In the genomic region with DNA sequence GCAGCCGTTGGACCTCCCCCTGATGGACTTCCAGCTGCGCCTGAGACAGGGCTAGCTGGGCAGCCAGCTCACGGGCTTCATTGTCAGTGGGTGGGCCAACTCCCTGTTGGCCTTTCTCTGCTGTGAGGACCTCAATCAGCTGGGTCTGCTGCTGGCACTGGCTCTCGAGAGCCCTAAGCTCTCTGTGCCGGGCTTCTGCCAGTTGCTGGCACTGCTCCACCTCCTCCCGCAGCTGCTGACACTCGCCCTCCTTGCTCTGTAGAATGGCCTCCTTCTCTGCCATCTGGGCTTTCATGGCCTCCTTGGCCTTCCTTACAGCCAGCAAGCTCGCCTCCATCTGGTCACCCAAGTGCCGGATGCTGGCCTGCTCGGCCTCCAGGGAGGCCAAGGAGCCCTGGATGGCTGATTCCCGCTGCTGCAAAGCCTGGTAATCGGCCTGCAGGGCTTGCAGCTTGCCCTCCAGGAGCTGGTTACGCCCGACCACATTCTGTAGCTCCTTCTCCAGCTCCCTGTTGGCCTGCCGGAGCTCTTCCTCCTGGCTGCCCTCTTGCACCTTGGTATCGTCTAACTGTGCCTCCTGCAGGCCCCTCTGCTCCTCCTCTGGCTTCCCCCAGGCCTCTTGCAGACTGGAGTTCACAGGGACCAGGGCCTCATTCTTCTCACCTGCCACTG, we compare ENCODE assay signal across 18 cellular contexts. TPM values are rescaled to one million over a fixed set of nuclear protein-coding genes. Genes with fewer than 3 reads are reported as not detected.
DNase-seq lines count a peak whose midpoint lies in the region; ATAC-seq, FAIRE-seq and TF ChIP-seq lines count a peak whose summit lies in the region.
"Had no signal": no experiment of that assay in that cellular context is flagged by ENCODE, and none has a peak within 500 bp of the region (broad histone marks: within the 10 kb centered on the region; RNA-seq: fewer than 3 reads in every experiment).

No MANE protein-coding gene starts in this region.

- H3K4me3 ChIP-seq in HepG2 (replicated peaks in 1 of 3; ENCODE audit: insufficient read depth in 1 of 3, low read depth in 2 of 3, low read length in 3 of 3) (no peak overlapping the region), right lobe of liver (no peak overlapping the region), muscle layer of colon (ENCODE audit: low read depth in 1 of 2, low read length in 2 of 2) (no peak overlapping the region)
- H3K4me3 ChIP-seq: GM12878, testis had no signal

- H3K4me2 ChIP-seq in HepG2 (ENCODE audit: low read depth, low read length): no peak overlapping the region

- H3K9ac ChIP-seq in HepG2 (ENCODE audit: insufficient read depth, low read depth, low read length): no peak overlapping the region
- H3K9ac ChIP-seq in muscle layer of colon (ENCODE audit: low read length): no peak overlapping the region

- intact Hi-C loops in HepG2 (cut with micrococcal nuclease; ENCODE audit: unreplicated experiment): no loop called here
- intact Hi-C loops in right lobe of liver (cut with DNase I): no loop called here

- FAIRE-seq in HepG2 (lab: Jason Lieb, UNC): no peak
- FAIRE-seq: colon, GM12878 had no signal

- peaks cover 21% of the 10 kb centered on the region for H3K36me3 Mint-ChIP-seq in type B pancreatic cell

- TSS peak; percentile 40 for BruUV-seq in HepG2 (replicated peaks; lab: Mats Ljungman, UMichigan)

- TF ChIP-seq RAD21 in HepG2 (CRISPR knock-in tag; IDR thresholded peaks at IDR 0.05): no peak

- H3K27ac ChIP-seq in HepG2 (ENCODE audit: extremely low read length, insufficient read depth, low read length) (no peak overlapping the region), right lobe of liver (no peak overlapping the region), muscle layer of colon (ENCODE audit: low read depth, low read length) (peak overlapping the region; percentile 10)
- H3K27ac ChIP-seq: testis had no signal

- H3K4me3 Mint-ChIP-seq in type B pancreatic cell: no peak overlapping the region
- H3K4me3 Mint-ChIP-seq: neural crest cell had no signal

- no peak for DNase-seq in HepG2 (ENCODE audit: low spot score)
- no peak for DNase-seq in right lobe of liver
- peak; percentile 27 for DNase-seq in cerebellar cortex (ENCODE audit: low spot score)
- no peak for DNase-seq in NCI-H526 (lab: John Stamatoyannopoulos, UW)
- no peak for DNase-seq in type B pancreatic cell (ENCODE audit: extremely low spot score, unreplicated experiment)
- DNase-seq in COLO668 (lab: John Stamatoyannopoulos, UW; ENCODE audit: unreplicated experiment): no peak
- DNase-seq: activated naive CD4-positive, alpha-beta T cell treated with Interleukin-2 at 50 U/mL for 16 hours; EL; NCI-H1694; NCI-H526 treated with DMSO at 0.1 percent for 48 hours; testis had no signal

- TF ChIP-seq CTCF in HepG2 (CRISPR knock-in tag; IDR thresholded peaks at IDR 0.05): no peak
- TF ChIP-seq CTCF in right lobe of liver (IDR thresholded peaks at IDR 0.05): no peak
- TF ChIP-seq CTCF in type B pancreatic cell (conservative IDR thresholded peaks at IDR 0.05): no peak

- H2AFZ ChIP-seq in HepG2 (ENCODE audit: low read length): no peak overlapping the region

- CTCF ChIA-PET in HepG2 (lab: Yijun Ruan, JAX; ENCODE audit: low intra/inter-chr PET ratio, low total read pairs): no interaction called here

- no peaks in the 10 kb centered on the region for H3K4me1 Mint-ChIP-seq in type B pancreatic cell (ENCODE audit: unreplicated experiment)
- H3K4me1 Mint-ChIP-seq: neural crest cell had no signal

- TF ChIP-seq POLR2A in HepG2 (IDR thresholded peaks at IDR 0.05; ENCODE audit: insufficient read depth in 1 of 2, low read depth in 2 of 2, low read length in 2 of 2) (no peak), right lobe of liver (IDR thresholded peaks at IDR 0.05) (no peak)

- in situ Hi-C loops in HepG2 (cut with HindIII; ENCODE audit: extremely low pct_ligation_motif_present, low pct_unique_long_range_greater_than_20kb): no loop called here

- POLR2A ChIA-PET in HepG2 (lab: Yijun Ruan, JAX): no interaction called here

- H3K9me3 ChIP-seq in HepG2 (ENCODE audit: low read length) (no peaks in the 10 kb centered on the region), right lobe of liver (no peaks in the 10 kb centered on the region), muscle layer of colon (ENCODE audit: low read length) (no peaks in the 10 kb centered on the region)
- H3K9me3 ChIP-seq: testis had no signal

- no peaks in the 10 kb centered on the region for H3K9me3 Mint-ChIP-seq in type B pancreatic cell
- H3K9me3 Mint-ChIP-seq: neural crest cell had no signal

- no peaks in the 10 kb centered on the region for H3K27me3 Mint-ChIP-seq in type B pancreatic cell

- H3K27me3 ChIP-seq in HepG2 (ENCODE audit: control insufficient read depth in 1 of 2, insufficient read depth in 2 of 2, low read length in 2 of 2) (no peaks in the 10 kb centered on the region), right lobe of liver (no peaks in the 10 kb centered on the region), muscle layer of colon (ENCODE audit: control insufficient read depth in 1 of 2, insufficient read depth in 2 of 2, low read length in 2 of 2) (no peaks in the 10 kb centered on the region)
- H3K27me3 ChIP-seq: testis had no signal

- ATAC-seq in HepG2: no peak
- ATAC-seq in right lobe of liver: no peak
- ATAC-seq in GM19324 (IDR thresholded peaks at IDR 0.05; ENCODE audit: low FRiP score, unreplicated experiment): no peak
- ATAC-seq: GM12878 had no signal

- H3K36me3 ChIP-seq in HepG2 (replicated peaks in 1 of 2; ENCODE audit: control insufficient read depth in 1 of 2, insufficient read depth in 2 of 2, low read length in 2 of 2) (peaks cover 36 to 70% of the 10 kb centered on the region in 2 experiments), right lobe of liver (peaks cover 5 to 78% (median 31%) of the 10 kb centered on the region in 4 donors), muscle layer of colon (ENCODE audit: insufficient read depth, low read length) (peaks cover 78% of the 10 kb centered on the region)

- H3K27ac Mint-ChIP-seq in type B pancreatic cell: no peak overlapping the region

- H3K4me1 ChIP-seq in HepG2 (ENCODE audit: insufficient read depth, low read length) (no peaks in the 10 kb centered on the region), right lobe of liver (no peaks in the 10 kb centered on the region), muscle layer of colon (ENCODE audit: insufficient read depth, low read length) (peaks cover 30% of the 10 kb centered on the region)
- H3K4me1 ChIP-seq: testis had no signal

- H4K20me1 ChIP-seq in HepG2 (ENCODE audit: insufficient read depth, low read length): no peaks in the 10 kb centered on the region; the same call in 1 of the 2 replicates

- 85% methylated on average over 8 of the region's 16 CpGs for WGBS in HepG2 (ENCODE audit: low lambda C conversion rate)
- 94% methylated on average over 3 of the region's 16 CpGs for WGBS in right lobe of liver (ENCODE audit: insufficient coverage, low coverage, low lambda C conversion rate, missing lambda C conversion rate)

- TF ChIP-seq EP300 in HepG2 (IDR thresholded peaks at IDR 0.05; ENCODE audit: low read depth in 2 of 2, low read length in 2 of 2) (no peak), HepG2 (CRISPR knock-in tag; IDR thresholded peaks at IDR 0.05; ENCODE audit: borderline replicate concordance) (no peak)

- no peaks in the 10 kb centered on the region for H3K79me2 ChIP-seq in HepG2 (ENCODE audit: insufficient read depth, low read length)

RNA-seq across cellular contexts. Expression of a gene that starts 23.8 kb away (rescaled TPM):
- total RNA-seq in HepG2 (2016; rRNA removed; fragmentation: Illumina TruSeq; extraction: Trizol) (not detected in 2 replicates), right lobe of liver (1 to 10 TPM in 2 of 6 experiments, under 1 TPM in 3, not detected in 1; 0.37 to 1.4 (median 0.76) TPM), type B pancreatic cell (ENCODE audit: low replicate concordance) (not detected in 2 replicates)
- not detected in 2 replicates for total RNA-seq in HepG2 (2016; cell fraction: cytosol; rRNA removed; fragmentation: Illumina TruSeq; extraction: Trizol; ENCODE audit: low read depth)
- not detected in 2 replicates for total RNA-seq in HepG2 (2016; cell fraction: insoluble cytoplasmic fraction; rRNA removed; fragmentation: Illumina TruSeq; extraction: Trizol)
- total RNA-seq in HepG2 (2016; cell fraction: membrane; rRNA removed; fragmentation: Illumina TruSeq; extraction: Trizol): not detected in 2 replicates
- total RNA-seq in HepG2 (2016; cell fraction: nucleus; rRNA removed; fragmentation: Illumina TruSeq; extraction: Trizol): not detected in 2 replicates
- polyA plus RNA-seq in HepG2 (2011; rRNA removed): not detected in 2 replicates
- not detected in 2 replicates for polyA plus RNA-seq in HepG2 (2011; cell fraction: cytosol; rRNA removed)
- polyA plus RNA-seq in HepG2 (2011; cell fraction: nucleus; rRNA removed): not detected in 2 replicates
- polyA plus RNA-seq in HepG2 (2012): 0.07 and 0.17 TPM in 2 replicates
- polyA plus RNA-seq in HepG2 (2016; cell fraction: cytosol; fragmentation: Illumina TruSeq; extraction: Trizol; ENCODE audit: low read depth): not detected in 2 replicates
- polyA plus RNA-seq in HepG2 (2016; cell fraction: insoluble cytoplasmic fraction; fragmentation: Illumina TruSeq; extraction: Trizol; ENCODE audit: low read depth): not detected in 2 replicates
- not detected in 2 replicates for polyA plus RNA-seq in HepG2 (2016; cell fraction: membrane; fragmentation: Illumina TruSeq; extraction: Trizol; ENCODE audit: low read depth)
- not detected in 2 replicates for polyA plus RNA-seq in HepG2 (2016; cell fraction: nucleus; fragmentation: Illumina TruSeq; extraction: Trizol; ENCODE audit: insufficient read depth, low read depth)
- not detected in 2 replicates for polyA minus RNA-seq in HepG2 (2011; rRNA and poly(A)+ RNA removed; ENCODE audit: low replicate concordance)
- not detected in 2 replicates for polyA minus RNA-seq in HepG2 (2011; cell fraction: cytosol; rRNA and poly(A)+ RNA removed)
- polyA minus RNA-seq in HepG2 (2011; cell fraction: nucleus; rRNA and poly(A)+ RNA removed): not detected in 2 replicates
- total RNA-seq: epithelial cell of proximal tubule, GM12878, LHCN-M2, neural crest cell had no signal

RNA-seq across cellular contexts. Expression of a gene that starts 28.5 kb away (rescaled TPM):
- 2.7 and 4.9 TPM in 2 replicates for total RNA-seq in HepG2 (2016; rRNA removed; fragmentation: Illumina TruSeq; extraction: Trizol)
- 0.44 and 0.51 TPM in 2 replicates for total RNA-seq in HepG2 (2016; cell fraction: cytosol; rRNA removed; fragmentation: Illumina TruSeq; extraction: Trizol; ENCODE audit: low read depth)
- 2.3 and 4.4 TPM in 2 replicates for total RNA-seq in HepG2 (2016; cell fraction: insoluble cytoplasmic fraction; rRNA removed; fragmentation: Illumina TruSeq; extraction: Trizol)
- total RNA-seq in HepG2 (2016; cell fraction: membrane; rRNA removed; fragmentation: Illumina TruSeq; extraction: Trizol): 1.7 and 1.8 TPM in 2 replicates
- 6.1 and 6.5 TPM in 2 replicates for total RNA-seq in HepG2 (2016; cell fraction: nucleus; rRNA removed; fragmentation: Illumina TruSeq; extraction: Trizol)
- 4.2 and 6.0 TPM in 2 replicates for polyA plus RNA-seq in HepG2 (2011; rRNA removed)
- 2.8 and 3.3 TPM in 2 replicates for polyA plus RNA-seq in HepG2 (2011; cell fraction: cytosol; rRNA removed)
- 7.9 and 8.8 TPM in 2 replicates for polyA plus RNA-seq in HepG2 (2011; cell fraction: nucleus; rRNA removed)
- polyA plus RNA-seq in HepG2 (2012): 4.1 and 4.9 TPM in 2 replicates
- polyA plus RNA-seq in HepG2 (2016; cell fraction: cytosol; fragmentation: Illumina TruSeq; extraction: Trizol; ENCODE audit: low read depth): 0.37 and 0.40 TPM in 2 replicates
- polyA plus RNA-seq in HepG2 (2016; cell fraction: insoluble cytoplasmic fraction; fragmentation: Illumina TruSeq; extraction: Trizol; ENCODE audit: low read depth): 4.1 and 5.1 TPM in 2 replicates
- polyA plus RNA-seq in HepG2 (2016; cell fraction: membrane; fragmentation: Illumina TruSeq; extraction: Trizol; ENCODE audit: low read depth): 0.71 and 0.74 TPM in 2 replicates
- 7.0 and 7.3 TPM in 2 replicates for polyA plus RNA-seq in HepG2 (2016; cell fraction: nucleus; fragmentation: Illumina TruSeq; extraction: Trizol; ENCODE audit: insufficient read depth, low read depth)
- 15.1 and 17.0 TPM in 2 replicates for polyA minus RNA-seq in HepG2 (2011; rRNA and poly(A)+ RNA removed; ENCODE audit: low replicate concordance)
- polyA minus RNA-seq in HepG2 (2011; cell fraction: cytosol; rRNA and poly(A)+ RNA removed): 3.4 and 4.2 TPM in 2 replicates
- 10.8 and 19.3 TPM in 2 replicates for polyA minus RNA-seq in HepG2 (2011; cell fraction: nucleus; rRNA and poly(A)+ RNA removed)
- total RNA-seq in right lobe of liver: 10 to 100 TPM; 16.0 to 22.0 (median 21.0) TPM
- 15.2 and 27.5 TPM in 2 replicates for total RNA-seq in type B pancreatic cell (ENCODE audit: low replicate concordance)
